In the genomic region with DNA sequence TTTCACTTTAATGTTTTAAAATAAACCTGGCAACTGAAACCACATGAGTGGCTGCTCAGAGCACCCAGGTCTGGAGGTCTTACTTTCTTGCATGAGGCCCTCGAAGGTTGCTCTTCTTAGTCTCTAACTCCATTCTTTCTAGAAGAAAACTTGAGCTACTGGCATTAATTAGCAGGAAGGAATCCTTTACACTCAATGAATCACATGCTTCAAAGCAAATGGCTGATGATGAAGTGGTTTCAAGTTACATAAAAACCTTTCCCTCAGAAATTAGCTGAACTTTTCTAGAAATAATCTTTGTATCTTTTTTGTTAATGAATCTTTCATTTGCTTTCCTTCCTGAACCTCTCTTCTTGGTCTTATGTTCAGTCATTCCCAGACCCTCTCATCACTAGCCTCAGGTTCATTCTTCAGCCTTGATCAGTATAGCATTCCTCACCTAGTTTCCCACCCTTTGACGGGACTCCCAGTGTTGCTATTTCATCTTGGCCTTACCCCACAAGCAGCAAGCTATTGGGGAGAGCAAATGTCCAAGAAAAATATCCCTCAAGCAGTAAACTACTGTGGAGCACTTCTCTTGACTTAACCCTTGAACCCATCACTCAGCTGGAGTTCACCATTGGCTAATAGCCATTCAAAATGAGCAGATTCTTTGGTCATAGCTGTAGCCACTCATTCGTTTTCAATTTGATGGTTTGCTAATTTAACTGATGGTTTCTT, we compare ENCODE assay signal across 24 cellular contexts.
"Had no signal": no experiment of that assay in that cellular context is flagged by ENCODE, and none has a peak within 500 bp of the region (broad histone marks: within the 10 kb centered on the region; RNA-seq: fewer than 3 reads in every experiment).

No MANE protein-coding gene starts in this region.

- DNase-seq: activated CD4-positive, alpha-beta memory T cell treated with anti-CD3 and anti-CD28 coated beads, Interleukin-2, amount 10 ng/mL, durations not matched to agents 7 days and 5 days; activated CD4-positive, alpha-beta T cell treated with anti-CD3 and anti-CD28 coated beads, Interleukin-2, amount 10 ng/mL, durations not matched to agents 24 days and 14 days; activated gamma-delta T cell; activated naive CD4-positive, alpha-beta T cell treated with anti-CD3 and anti-CD28 coated beads, Interleukin-2, amount 50 U/mL, for 16 hours; activated naive CD8-positive, alpha-beta T cell treated with anti-CD3 and anti-CD28 coated beads, Interleukin-2, amount 50 U/mL, for 24 hours; activated T-cell treated with anti-CD3 and anti-CD28 coated beads for 4 hours; brain microvascular endothelial cell; heart left ventricle; left colon; lower lobe of right lung; naive thymus-derived CD4-positive, alpha-beta T cell; occipital lobe; retina; sigmoid colon; stimulated activated CD4-positive, alpha-beta T cell treated with anti-CD3 and anti-CD28 coated beads, Interleukin-2, amount 100 ng/mL, for 48 hours; stimulated activated CD8-positive, alpha-beta memory T cell treated with anti-CD3 and anti-CD28 coated beads, Interleukin-4, amount 100 ng/mL, for 48 hours; stimulated activated naive CD4-positive, alpha-beta T cell; T-cell; testis; trophoblast cell; uterus had no signal

- H3K4me3 ChIP-seq: coronary artery, gastroesophageal sphincter, heart left ventricle, lower lobe of right lung, sigmoid colon, smooth muscle cell, testis, uterus had no signal
